36 cellular contexts compared by ENCODE assay signal in genomic region chr1:209015092-209015491, GRCh38.
"Had no signal": no experiment of that assay in that cellular context is flagged by ENCODE, and none has a peak within 500 bp of the region (broad histone marks: within the 10 kb centered on the region; RNA-seq: fewer than 3 reads in every experiment).

No MANE protein-coding gene starts in this region.

- H3K27ac ChIP-seq: adrenal gland, cardiac muscle cell, VCaP had no signal

- H3K4me3 ChIP-seq: adrenal gland, cardiac muscle cell had no signal

- ATAC-seq: activated CD8-positive, alpha-beta T cell treated with anti-CD3 and anti-CD28 coated beads for 36 hours; activated naive CD4-positive, alpha-beta T cell treated with anti-CD3 and anti-CD28 coated beads, Interleukin-2, amount 50 U/mL, for 72 hours; activated T-cell treated with anti-CD3 and anti-CD28 coated beads, Interleukin-2, amount 50 U/mL, for 4 hours; activated T-cell treated with anti-CD3 and anti-CD28 coated beads, Interleukin-2, amount 50 U/mL, for 72 hours; activated T-helper 17 cell treated with anti-CD3 and anti-CD28 coated beads, Interleukin-2, amount 50 U/mL, for 72 hours had no signal

- H3K9me3 Mint-ChIP-seq: activated CD4-positive, alpha-beta T cell treated with anti-CD3 and anti-CD28 coated beads, Interleukin-2, amount 10 ng/mL, durations not matched to agents 24 days and 14 days; activated naive CD4-positive, alpha-beta T cell treated with anti-CD3 and anti-CD28 coated beads for 36 hours; activated T-cell treated with anti-CD3 and anti-CD28 coated beads, Interleukin-2, amount 50 U/mL, for 4 hours; activated T-helper 1 cell treated with anti-CD3 and anti-CD28 coated beads, Interleukin-12 subunit alpha, Interleukin-12 subunit beta, Interleukin-2, Interleukin-4 antibody, amounts not matched to agents 30 ng/mL and 10 ng/mL and 1 ng/mL, durations not matched to agents 14 hours and 24 hours and 36 hours; activated T-helper 17 cell treated with anti-CD3 and anti-CD28 coated beads, Interleukin-2, amount 50 U/mL, for 72 hours; central memory CD8-positive, alpha-beta T cell; T-helper 1 cell treated with Interleukin-12 subunit alpha and Interleukin-12 subunit beta and Interleukin-4 antibody, amounts not matched to agents 30 μg/mL and 1 μg/mL, for 36 hours had no signal

- H3K4me3 Mint-ChIP-seq: activated B cell treated with CpG ODN at 0.5 μM for 24 hours; activated CD4-positive, alpha-beta memory T cell treated with anti-CD3 and anti-CD28 coated beads for 36 hours; activated CD4-positive, alpha-beta T cell treated with anti-CD3 and anti-CD28 coated beads, Interleukin-2, amount 10 ng/mL, durations not matched to agents 24 days and 14 days; activated CD8-positive, alpha-beta T cell treated with anti-CD3 and anti-CD28 coated beads for 36 hours; activated naive CD4-positive, alpha-beta T cell treated with anti-CD3 and anti-CD28 coated beads for 36 hours; activated naive CD8-positive, alpha-beta T cell treated with anti-CD3 and anti-CD28 coated beads for 36 hours; activated T-cell treated with anti-CD3 and anti-CD28 coated beads, Interleukin-2, amount 50 U/mL, for 4 hours; activated T-cell treated with anti-CD3 and anti-CD28 coated beads, Interleukin-2, amount 50 U/mL, for 72 hours; activated T-helper 1 cell treated with anti-CD3 and anti-CD28 coated beads, Interleukin-12 subunit alpha, Interleukin-12 subunit beta, Interleukin-2, Interleukin-4 antibody, amounts not matched to agents 30 ng/mL and 10 ng/mL and 1 ng/mL, durations not matched to agents 14 hours and 24 hours and 36 hours; activated T-helper 17 cell treated with anti-CD3 and anti-CD28 coated beads, Interleukin-2, amount 50 U/mL, for 72 hours; brain; central memory CD8-positive, alpha-beta T cell; T-helper 1 cell treated with Interleukin-12 subunit alpha and Interleukin-12 subunit beta and Interleukin-4 antibody, amounts not matched to agents 30 μg/mL and 1 μg/mL, for 36 hours; T-helper 2 cell treated with Interferon-gamma antibody and Interleukin-4, amounts not matched to agents 5 μg/mL and 100 μg/mL, for 36 hours had no signal

- H3K4me1 Mint-ChIP-seq: activated B cell treated with CpG ODN at 0.5 μM for 24 hours; activated CD4-positive, alpha-beta T cell treated with anti-CD3 and anti-CD28 coated beads, Interleukin-2, amount 10 ng/mL, durations not matched to agents 24 days and 14 days; activated naive CD8-positive, alpha-beta T cell treated with anti-CD3 and anti-CD28 coated beads for 36 hours; activated T-helper 17 cell treated with anti-CD3 and anti-CD28 coated beads, Interleukin-2, amount 50 U/mL, for 72 hours; central memory CD8-positive, alpha-beta T cell had no signal

- DNase-seq: activated B cell treated with CpG ODN at 0.5 μM for 24 hours; activated CD4-positive, alpha-beta memory T cell treated with anti-CD3 and anti-CD28 coated beads for 36 hours; activated CD4-positive, alpha-beta T cell treated with anti-CD3 and anti-CD28 coated beads for 4 hours; activated CD4-positive, alpha-beta T cell treated with anti-CD3 and anti-CD28 coated beads, Interleukin-2, amount 10 ng/mL, durations not matched to agents 24 days and 14 days; activated CD4-positive, alpha-beta T cell treated with anti-CD3 and anti-CD28 coated beads, Interleukin-2, amount 50 U/mL, for 1 hour; activated CD4-positive, alpha-beta T cell treated with anti-CD3 and anti-CD28 coated beads, Interleukin-2, amount 50 U/mL, for 4 hours; activated CD4-positive, CD25-positive, alpha-beta regulatory T cell treated with anti-CD3 and anti-CD28 coated beads, Interleukin-2, amount 50 U/mL, for 72 hours; activated CD8-positive, alpha-beta memory T cell treated with anti-CD3 and anti-CD28 coated beads, Interleukin-2, amount 50 U/mL, for 4 hours; activated CD8-positive, alpha-beta T cell treated with anti-CD3 and anti-CD28 coated beads for 36 hours; activated effector memory CD4-positive, alpha-beta T cell treated with anti-CD3 and anti-CD28 coated beads, Interleukin-2, amount 50 U/mL, for 16 hours; activated gamma-delta T cell treated with Interleukin-2 at 50 U/mL for 16 hours; activated naive CD4-positive, alpha-beta T cell; activated naive CD4-positive, alpha-beta T cell treated with anti-CD3 and anti-CD28 coated beads for 36 hours; activated naive CD4-positive, alpha-beta T cell treated with anti-CD3 and anti-CD28 coated beads, Interleukin-2, amount 50 U/mL, for 16 hours; activated naive CD8-positive, alpha-beta T cell treated with anti-CD3 and anti-CD28 coated beads for 36 hours; activated T-cell treated with anti-CD3 and anti-CD28 coated beads for 4 hours; activated T-cell treated with anti-CD3 and anti-CD28 coated beads, Interleukin-2, amount 50 U/mL, for 1 hour; activated T-cell treated with anti-CD3 and anti-CD28 coated beads, Interleukin-2, amount 50 U/mL, for 4 hours; activated T-cell treated with anti-CD3 and anti-CD28 coated beads, Interleukin-2, amount 50 U/mL, for 72 hours; adrenal gland; amniotic stem cell; aorta; caudate nucleus; cerebellar nuclear complex; T-helper 1 cell; T-helper 2 cell; T-helper 9 cell had no signal

- H3K36me3 ChIP-seq: adrenal gland, cardiac muscle cell had no signal

- H3K27ac Mint-ChIP-seq: activated B cell treated with CpG ODN at 0.5 μM for 24 hours; activated CD4-positive, alpha-beta memory T cell treated with anti-CD3 and anti-CD28 coated beads for 36 hours; activated CD4-positive, alpha-beta T cell treated with anti-CD3 and anti-CD28 coated beads, Interleukin-2, amount 10 ng/mL, durations not matched to agents 24 days and 14 days; activated CD8-positive, alpha-beta T cell treated with anti-CD3 and anti-CD28 coated beads for 36 hours; activated naive CD4-positive, alpha-beta T cell treated with anti-CD3 and anti-CD28 coated beads for 36 hours; activated naive CD4-positive, alpha-beta T cell treated with anti-CD3 and anti-CD28 coated beads, Interleukin-2, amount 50 U/mL, for 72 hours; activated naive CD8-positive, alpha-beta T cell treated with anti-CD3 and anti-CD28 coated beads for 36 hours; activated T-cell treated with anti-CD3 and anti-CD28 coated beads, Interleukin-2, amount 50 U/mL, for 72 hours; activated T-helper 1 cell treated with anti-CD3 and anti-CD28 coated beads, Interleukin-12 subunit alpha, Interleukin-12 subunit beta, Interleukin-2, Interleukin-4 antibody, amounts not matched to agents 30 ng/mL and 10 ng/mL and 1 ng/mL, durations not matched to agents 14 hours and 24 hours and 36 hours; activated T-helper 17 cell treated with anti-CD3 and anti-CD28 coated beads, Interleukin-2, amount 50 U/mL, for 72 hours; brain; T-helper 1 cell treated with Interleukin-12 subunit alpha and Interleukin-12 subunit beta and Interleukin-4 antibody, amounts not matched to agents 30 μg/mL and 1 μg/mL, for 36 hours; T-helper 2 cell treated with Interferon-gamma antibody and Interleukin-4, amounts not matched to agents 5 μg/mL and 100 μg/mL, for 36 hours had no signal

- H3K9me3 ChIP-seq: adrenal gland had no signal

- H3K4me1 ChIP-seq: adrenal gland had no signal

- H3K36me3 Mint-ChIP-seq: activated CD4-positive, alpha-beta memory T cell treated with anti-CD3 and anti-CD28 coated beads for 36 hours; activated naive CD8-positive, alpha-beta T cell treated with anti-CD3 and anti-CD28 coated beads for 36 hours had no signal

- H3K27me3 Mint-ChIP-seq: activated B cell treated with CpG ODN at 0.5 μM for 24 hours; activated CD8-positive, alpha-beta T cell treated with anti-CD3 and anti-CD28 coated beads for 36 hours; brain; central memory CD8-positive, alpha-beta T cell had no signal

- H3K27me3 ChIP-seq: adrenal gland, cardiac muscle cell had no signal
